Comparison of ENCODE assay signal across 19 cellular contexts in the genomic region with DNA sequence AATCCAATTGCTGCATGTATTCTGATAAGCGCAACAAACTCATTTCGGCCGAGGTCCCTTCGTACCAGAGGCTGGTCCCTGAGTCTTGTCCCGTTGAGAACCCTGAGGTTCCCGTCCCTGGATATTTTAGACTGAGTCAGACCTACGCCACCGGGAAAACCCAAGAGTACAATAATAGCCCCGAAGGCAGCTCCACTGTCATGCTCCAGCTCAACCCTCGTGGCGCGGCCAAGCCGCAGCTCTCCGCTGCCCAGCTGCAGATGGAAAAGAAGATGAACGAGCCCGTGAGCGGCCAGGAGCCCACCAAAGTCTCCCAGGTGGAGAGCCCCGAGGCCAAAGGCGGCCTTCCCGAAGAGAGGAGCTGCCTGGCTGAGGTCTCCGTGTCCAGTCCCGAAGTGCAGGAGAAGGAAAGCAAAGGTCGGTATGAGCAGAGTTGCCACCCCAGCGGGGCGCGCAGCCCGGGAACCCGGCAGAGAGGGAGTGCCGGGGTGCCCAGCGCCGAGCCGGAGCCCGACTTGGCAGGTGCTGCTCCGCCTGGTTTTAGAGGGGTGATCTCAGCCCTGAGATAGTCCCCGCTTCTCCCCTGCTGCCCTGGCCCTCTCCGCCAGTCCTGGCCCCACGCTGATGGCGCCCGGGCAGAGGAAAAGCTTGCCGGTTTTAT. TPM values are rescaled to one million over a fixed set of nuclear protein-coding genes. Genes with fewer than 3 reads are reported as not detected.
DNase-seq lines count a peak whose midpoint lies in the region; ATAC-seq and TF ChIP-seq lines count a peak whose summit lies in the region.
"Had no signal": no experiment of that assay in that cellular context is flagged by ENCODE, and none has a peak within 500 bp of the region (broad histone marks: within the 10 kb centered on the region; RNA-seq: fewer than 3 reads in every experiment).

No MANE protein-coding gene starts in this region.

- H2AFZ ChIP-seq in ACC112 (ENCODE audit: low read length, unreplicated experiment), result no peak overlapping the region

- H3K27me3 Mint-ChIP-seq in endothelial cell (ENCODE audit: unreplicated experiment) (peaks cover 52% of the 10 kb centered on the region), nephron progenitor cell (ENCODE audit: low read depth, poor library complexity) (peaks cover 63% of the 10 kb centered on the region)

- H3K4me3 ChIP-seq in ACC112 (ENCODE audit: low read depth, low read length), result peak overlapping the region; percentile 6
- H3K4me3 ChIP-seq in H7 (ENCODE audit: insufficient read depth, low read depth, low read length), result no peak overlapping the region
- no peak overlapping the region for H3K4me3 ChIP-seq in adrenal gland
- H3K4me3 ChIP-seq: body of pancreas, coronary artery had no signal

- no peaks in the 10 kb centered on the region for H3K36me3 ChIP-seq in ACC112 (ENCODE audit: insufficient read depth, low read length)
- H3K36me3 ChIP-seq in H7 (replicated peaks; ENCODE audit: control insufficient read depth, insufficient read depth, low read length), result no peaks in the 10 kb centered on the region
- H3K36me3 ChIP-seq in adrenal gland (replicated peaks in 1 of 2), result no peaks in the 10 kb centered on the region
- H3K36me3 ChIP-seq: gastroesophageal sphincter had no signal

- H3K4me3 Mint-ChIP-seq in endothelial cell (ENCODE audit: unreplicated experiment), result no peak overlapping the region
- peak overlapping the region; percentile 86 for H3K4me3 Mint-ChIP-seq in nephron progenitor cell
- H3K4me3 Mint-ChIP-seq: activated T-cell treated with anti-CD3 and anti-CD28 coated beads, Interleukin-2, amount 50 U/mL, for 24 hours had no signal

- WGBS in adrenal gland, 4 donors, result 26 to 40% (median 32%) methylated on average over 25 to 40 of the region's 40 CpGs

- H3K27me3 ChIP-seq in ACC112 (ENCODE audit: insufficient read depth, low read length), result peaks cover 99% of the 10 kb centered on the region
- H3K27me3 ChIP-seq in H7 (ENCODE audit: control insufficient read depth, insufficient read depth, low read length), result peaks cover 100% of the 10 kb centered on the region
- H3K27me3 ChIP-seq in adrenal gland, result peaks cover 91% of the 10 kb centered on the region

- H3K27ac Mint-ChIP-seq in endothelial cell (ENCODE audit: unreplicated experiment) (peak overlapping the region; percentile 18), nephron progenitor cell (peak overlapping the region; percentile 93)
- H3K27ac Mint-ChIP-seq: activated T-cell treated with anti-CD3 and anti-CD28 coated beads, Interleukin-2, amount 50 U/mL, for 24 hours had no signal

- TF ChIP-seq POLR2A in adrenal gland (IDR thresholded peaks at IDR 0.05), result no peak

- H3K27ac ChIP-seq in ACC112 (ENCODE audit: low read depth, low read length) (no peak overlapping the region), adrenal gland (no peak overlapping the region)
- H3K27ac ChIP-seq: body of pancreas, coronary artery, gastroesophageal sphincter had no signal

- DNase-seq in H7, result peak; percentile 52
- DNase-seq in endothelial cell (ENCODE audit: low spot score), result no peak
- peak; percentile 20 for DNase-seq in nephron progenitor cell
- no peak for DNase-seq in adrenal gland
- no peak for DNase-seq in activated CD4-positive, alpha-beta T cell treated with anti-CD3 and anti-CD28 coated beads for 4 hours
- DNase-seq in germinal center (ENCODE audit: low spot score), result no peak
- DNase-seq: activated naive CD4-positive, alpha-beta T cell treated with Interleukin-2 at 50 U/mL for 16 hours; activated T-cell treated with anti-CD3 and anti-CD28 coated beads, Interleukin-2, amount 50 U/mL, for 24 hours; body of pancreas; DND-41; midbrain; NCI-H1417 treated with DMSO at 0.1 percent for 48 hours; NCI-H524 treated with DMSO at 0.1 percent for 48 hours; SW 1271 had no signal

- no peaks in the 10 kb centered on the region for H3K79me2 ChIP-seq in ACC112 (ENCODE audit: control insufficient read depth, insufficient read depth, low read length, unreplicated experiment)

- H3K9me3 ChIP-seq in adrenal gland (replicated peaks in 1 of 3), result no peaks in the 10 kb centered on the region
- H3K9me3 ChIP-seq: body of pancreas, gastroesophageal sphincter had no signal

- peaks cover 13% of the 10 kb centered on the region for H3K4me1 Mint-ChIP-seq in endothelial cell (ENCODE audit: unreplicated experiment)
- peaks cover 85% of the 10 kb centered on the region for H3K4me1 Mint-ChIP-seq in nephron progenitor cell

- H3K4me1 ChIP-seq in ACC112 (ENCODE audit: control insufficient read depth, insufficient read depth, low read length, unreplicated experiment), result no peaks in the 10 kb centered on the region
- H3K4me1 ChIP-seq in adrenal gland (replicated peaks in 1 of 2), result peaks cover 0 to 8% of the 10 kb centered on the region in 2 donors

- intact Hi-C loops in adrenal gland (cut with DNase I), result no loop called here

- H3K36me3 Mint-ChIP-seq in endothelial cell (ENCODE audit: low read depth, unreplicated experiment), result no peaks in the 10 kb centered on the region
- H3K36me3 Mint-ChIP-seq in nephron progenitor cell (ENCODE audit: low read depth), result no peaks in the 10 kb centered on the region

- TF ChIP-seq CTCF in endothelial cell (IDR thresholded peaks at IDR 0.05; ENCODE audit: unreplicated experiment) (no peak), nephron progenitor cell (IDR thresholded peaks at IDR 0.05) (no peak), adrenal gland (IDR thresholded peaks at IDR 0.05) (no peak)

- ATAC-seq in HG02610 (IDR thresholded peaks at IDR 0.05; ENCODE audit: unreplicated experiment), result no peak
- ATAC-seq: body of pancreas had no signal

- H3K9me3 Mint-ChIP-seq in endothelial cell (ENCODE audit: unreplicated experiment), result no peaks in the 10 kb centered on the region
- H3K9me3 Mint-ChIP-seq in nephron progenitor cell, result no peaks in the 10 kb centered on the region

RNA-seq across cellular contexts. Expression of a gene that starts 0.7 kb away (rescaled TPM):
- total RNA-seq in H7 (2014; rRNA removed; shearing (Covaris generic)), result 0.03 TPM in 1 of 2 replicates, not detected in the other
- total RNA-seq in endothelial cell (ENCODE audit: unreplicated experiment) (not detected), adrenal gland (under 1 TPM in 2 of 8 donors, not detected in 6; 0.14 to 0.23 TPM)
- under 1 TPM in 1 of 3 donors, not detected in 2; 0.11 TPM for polyA plus RNA-seq in adrenal gland

RNA-seq across cellular contexts. Expression of a gene that starts 5.2 kb away (rescaled TPM):
- 0.10 TPM in 1 of 2 replicates, not detected in the other for total RNA-seq in H7 (2014; rRNA removed; shearing (Covaris generic))
- total RNA-seq in endothelial cell (ENCODE audit: unreplicated experiment), result 0.56 TPM
- 10 to 100 TPM in 4 of 8 donors, 1 to 10 TPM in 4; 2.7 to 35.6 (median 10.1) TPM for total RNA-seq in adrenal gland
- polyA plus RNA-seq in adrenal gland, result 1 to 10 TPM; 2.5 to 7.6 (median 7.5) TPM

RNA-seq across cellular contexts. Expression of a gene that starts 10.2 kb away (rescaled TPM):
- total RNA-seq in H7 (2014; rRNA removed; shearing (Covaris generic)), result 0.22 TPM in 1 of 2 replicates, not detected in the other
- total RNA-seq in endothelial cell (ENCODE audit: unreplicated experiment) (not detected), adrenal gland (not detected)
- not detected for polyA plus RNA-seq in adrenal gland
- total RNA-seq: body of pancreas, gastroesophageal sphincter had no signal

RNA-seq across cellular contexts. Expression of a gene that starts 12.2 kb away (rescaled TPM):
- not detected in 2 replicates for total RNA-seq in H7 (2014; rRNA removed; shearing (Covaris generic))
- 9.3 TPM for total RNA-seq in endothelial cell (ENCODE audit: unreplicated experiment)
- 10 to 100 TPM; 11.3 to 46.2 (median 35.0) TPM for total RNA-seq in adrenal gland
- 10 to 100 TPM; 14.4 to 19.8 (median 17.3) TPM for polyA plus RNA-seq in adrenal gland

RNA-seq across cellular contexts. Expression of a gene that starts 17.7 kb away (rescaled TPM):
- total RNA-seq in H7 (2014; rRNA removed; shearing (Covaris generic)), result not detected in 2 replicates
- total RNA-seq in endothelial cell (ENCODE audit: unreplicated experiment) (not detected), adrenal gland (not detected)
- not detected for polyA plus RNA-seq in adrenal gland
- total RNA-seq: body of pancreas, gastroesophageal sphincter had no signal
- polyA plus RNA-seq: thymus had no signal

Comparison
In these comparisons a context has a peak if more than half of its experiments do, and no peak if none do; other contexts are left out.
1. DNase-seq: peak in H7 (single experiment) and nephron progenitor cell (single experiment); none in endothelial cell (single experiment), adrenal gland (0 of 7), activated CD4-positive, alpha-beta T cell treated with anti-CD3 and anti-CD28 coated beads for 4 hours (0 of 2) and germinal center (single experiment).